In the genomic region with DNA sequence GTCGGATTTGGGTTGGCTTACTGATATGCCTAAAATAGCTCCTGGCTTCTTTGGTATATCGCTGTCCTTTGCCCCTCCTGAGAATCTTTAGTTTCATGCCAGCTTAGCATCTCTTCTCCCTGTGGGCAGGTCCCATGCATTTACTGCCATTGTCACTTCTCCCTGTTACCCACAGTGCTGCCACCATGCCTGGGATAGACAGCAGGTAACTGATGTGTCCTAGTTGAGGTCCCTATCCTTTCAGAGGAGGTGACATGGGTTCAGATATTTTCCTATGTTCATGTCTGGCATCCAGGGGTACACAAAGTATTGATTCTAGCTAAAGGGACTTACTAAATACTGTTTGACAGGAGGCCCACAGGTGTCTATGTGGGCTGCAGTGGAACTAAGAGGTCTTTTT, we compare ENCODE assay signal across 12 cellular contexts. TPM values are rescaled to one million over a fixed set of nuclear protein-coding genes. Genes with fewer than 3 reads are reported as not detected.
"Had no signal": no experiment of that assay in that cellular context is flagged by ENCODE, and none has a peak within 500 bp of the region (broad histone marks: within the 10 kb centered on the region; RNA-seq: fewer than 3 reads in every experiment).

No MANE protein-coding gene starts in this region.

- H3K4me1 Mint-ChIP-seq: central memory CD8-positive, alpha-beta T cell had no signal

- ATAC-seq: activated naive CD4-positive, alpha-beta T cell treated with anti-CD3 and anti-CD28 coated beads, Interleukin-2, amount 50 U/mL, for 72 hours; body of pancreas; effector memory CD8-positive, alpha-beta T cell had no signal

- H3K9me3 Mint-ChIP-seq: activated naive CD4-positive, alpha-beta T cell treated with anti-CD3 and anti-CD28 coated beads, Interleukin-2, amount 50 U/mL, for 72 hours; central memory CD8-positive, alpha-beta T cell; effector memory CD8-positive, alpha-beta T cell had no signal

- H3K27me3 ChIP-seq: body of pancreas, left lung had no signal

- H3K4me3 ChIP-seq: body of pancreas, left lung had no signal

- H3K36me3 Mint-ChIP-seq: activated naive CD4-positive, alpha-beta T cell treated with anti-CD3 and anti-CD28 coated beads, Interleukin-2, amount 50 U/mL, for 72 hours had no signal

- DNase-seq: activated CD4-positive, alpha-beta T cell treated with anti-CD3 and anti-CD28 coated beads, Interleukin-2, amount 50 U/mL, for 4 hours; activated CD4-positive, CD25-positive, alpha-beta regulatory T cell treated with anti-CD3 and anti-CD28 coated beads, Interleukin-2, amount 50 U/mL, for 72 hours; activated T-cell treated with anti-CD3 and anti-CD28 coated beads, Interleukin-2, amount 50 U/mL, for 1 hour; amniotic stem cell; body of pancreas; effector memory CD8-positive, alpha-beta T cell; left lung; spleen; stimulated activated CD4-positive, alpha-beta T cell treated with anti-CD3 and anti-CD28 coated beads, Interleukin-1b, Interleukin-23, amount 100 ng/mL, for 48 hours; stimulated activated naive CD4-positive, alpha-beta T cell had no signal

- H3K9me3 ChIP-seq: body of pancreas, left lung, spleen had no signal

- H3K27ac Mint-ChIP-seq: activated naive CD4-positive, alpha-beta T cell treated with anti-CD3 and anti-CD28 coated beads, Interleukin-2, amount 50 U/mL, for 72 hours; effector memory CD8-positive, alpha-beta T cell had no signal

- H3K27ac ChIP-seq: body of pancreas had no signal

- H3K4me3 Mint-ChIP-seq: central memory CD8-positive, alpha-beta T cell; effector memory CD8-positive, alpha-beta T cell had no signal

RNA-seq across cellular contexts. Expression of a gene that starts 8.3 kb away (rescaled TPM):
- total RNA-seq: activated naive CD4-positive, alpha-beta T cell treated with anti-CD3 and anti-CD28 coated beads, Interleukin-2, amount 50 U/mL, for 72 hours had no signal
